In the genomic region with DNA sequence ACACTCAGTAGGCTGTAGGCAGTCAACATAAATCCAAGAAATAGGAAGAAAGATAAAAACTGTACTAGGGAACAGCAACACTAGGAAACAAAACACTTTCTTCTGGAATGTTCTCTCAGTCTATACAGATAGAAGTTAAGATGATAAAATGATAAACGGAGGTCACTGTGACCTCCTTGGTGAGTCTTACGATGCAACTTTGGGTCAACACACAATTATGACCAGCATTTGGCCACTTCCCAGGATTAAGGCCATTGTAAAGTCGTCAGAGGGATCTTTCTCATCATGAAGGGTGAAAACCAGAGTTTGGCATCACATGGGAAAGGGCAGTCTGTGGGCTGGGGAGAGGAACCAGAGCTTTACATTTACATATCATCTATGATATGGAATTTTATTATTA, we compare ENCODE assay signal across 16 cellular contexts. TPM values are rescaled to one million over a fixed set of nuclear protein-coding genes. Genes with fewer than 3 reads are reported as not detected.
"Had no signal": no experiment of that assay in that cellular context is flagged by ENCODE, and none has a peak within 500 bp of the region (broad histone marks: within the 10 kb centered on the region; RNA-seq: fewer than 3 reads in every experiment).

No MANE protein-coding gene starts in this region.

- H3K9me3 Mint-ChIP-seq: activated CD4-positive, alpha-beta memory T cell treated with anti-CD3 and anti-CD28 coated beads, Interleukin-2, amount 10 ng/mL, durations not matched to agents 7 days and 5 days; activated naive CD8-positive, alpha-beta T cell treated with anti-CD3 and anti-CD28 coated beads for 36 hours; activated T-cell treated with anti-CD3 and anti-CD28 coated beads, Interleukin-2, amount 50 U/mL, for 72 hours; nephron; stimulated activated naive CD8-positive, alpha-beta T cell treated with anti-CD3 and anti-CD28 coated beads, Interleukin-15, Interleukin-2, amounts not matched to agents 100 ng/mL and 50 ng/mL, for 24 hours had no signal

- H3K36me3 ChIP-seq: ascending aorta, colonic mucosa, ovary, upper lobe of left lung had no signal

- H3K4me1 Mint-ChIP-seq: activated CD4-positive, alpha-beta memory T cell treated with anti-CD3 and anti-CD28 coated beads, Interleukin-2, amount 10 ng/mL, durations not matched to agents 7 days and 5 days; activated naive CD8-positive, alpha-beta T cell treated with anti-CD3 and anti-CD28 coated beads for 36 hours had no signal

- H3K27me3 Mint-ChIP-seq: activated naive CD8-positive, alpha-beta T cell treated with anti-CD3 and anti-CD28 coated beads for 36 hours had no signal

- H3K4me3 Mint-ChIP-seq: activated CD4-positive, alpha-beta memory T cell treated with anti-CD3 and anti-CD28 coated beads, Interleukin-2, amount 10 ng/mL, durations not matched to agents 7 days and 5 days; activated naive CD8-positive, alpha-beta T cell treated with anti-CD3 and anti-CD28 coated beads for 36 hours; activated T-cell treated with anti-CD3 and anti-CD28 coated beads, Interleukin-2, amount 50 U/mL, for 72 hours; nephron; stimulated activated naive CD8-positive, alpha-beta T cell treated with anti-CD3 and anti-CD28 coated beads, Interleukin-15, Interleukin-2, amounts not matched to agents 100 ng/mL and 50 ng/mL, for 24 hours had no signal

- H3K27ac ChIP-seq: ascending aorta, colonic mucosa, ovary, upper lobe of left lung had no signal

- ATAC-seq: activated T-cell treated with anti-CD3 and anti-CD28 coated beads, Interleukin-2, amount 50 U/mL, for 72 hours had no signal

- H3K4me1 ChIP-seq: colonic mucosa, upper lobe of left lung had no signal

- H3K27ac Mint-ChIP-seq: activated CD4-positive, alpha-beta memory T cell treated with anti-CD3 and anti-CD28 coated beads, Interleukin-2, amount 10 ng/mL, durations not matched to agents 7 days and 5 days; activated naive CD8-positive, alpha-beta T cell treated with anti-CD3 and anti-CD28 coated beads for 36 hours; activated T-cell treated with anti-CD3 and anti-CD28 coated beads, Interleukin-2, amount 50 U/mL, for 72 hours; nephron; stimulated activated naive CD8-positive, alpha-beta T cell treated with anti-CD3 and anti-CD28 coated beads, Interleukin-15, Interleukin-2, amounts not matched to agents 100 ng/mL and 50 ng/mL, for 24 hours had no signal

- H3K36me3 Mint-ChIP-seq: activated naive CD8-positive, alpha-beta T cell treated with anti-CD3 and anti-CD28 coated beads for 36 hours had no signal

- DNase-seq: activated CD4-positive, alpha-beta memory T cell treated with anti-CD3 and anti-CD28 coated beads, Interleukin-2, amount 10 ng/mL, durations not matched to agents 7 days and 5 days; activated CD4-positive, CD25-positive, alpha-beta regulatory T cell treated with anti-CD3 and anti-CD28 coated beads, Interleukin-2, amount 50 U/mL, for 72 hours; activated CD8-positive, alpha-beta memory T cell treated with anti-CD3 and anti-CD28 coated beads, Interleukin-2, amount 50 U/mL, for 4 hours; activated gamma-delta T cell treated with Interleukin-2 at 50 U/mL for 16 hours; activated naive CD8-positive, alpha-beta T cell treated with anti-CD3 and anti-CD28 coated beads for 36 hours; activated T-cell treated with anti-CD3 and anti-CD28 coated beads, Interleukin-2, amount 50 U/mL, for 72 hours; colonic mucosa; left colon; ovary; stimulated activated CD4-positive, alpha-beta T cell treated with anti-CD3 and anti-CD28 coated beads, Interleukin-4, amount 100 ng/mL, for 1 hour; stimulated activated CD8-positive, alpha-beta memory T cell treated with anti-CD3 and anti-CD28 coated beads, Interleukin-4, amount 100 ng/mL, for 48 hours; upper lobe of left lung had no signal

- H3K27me3 ChIP-seq: ascending aorta, colonic mucosa, ovary, upper lobe of left lung had no signal

- H3K9me3 ChIP-seq: ascending aorta, colonic mucosa, ovary, upper lobe of left lung had no signal

- H3K4me3 ChIP-seq: ascending aorta, colonic mucosa, lung, ovary, upper lobe of left lung had no signal

RNA-seq across cellular contexts. Expression of a gene that starts 59.9 kb away (rescaled TPM):
- total RNA-seq: activated CD4-positive, alpha-beta memory T cell treated with anti-CD3 and anti-CD28 coated beads, Interleukin-2, amount 10 ng/mL, durations not matched to agents 7 days and 5 days; activated naive CD8-positive, alpha-beta T cell treated with anti-CD3 and anti-CD28 coated beads for 36 hours; activated T-cell treated with anti-CD3 and anti-CD28 coated beads, Interleukin-2, amount 50 U/mL, for 72 hours had no signal
